In the genomic region with DNA sequence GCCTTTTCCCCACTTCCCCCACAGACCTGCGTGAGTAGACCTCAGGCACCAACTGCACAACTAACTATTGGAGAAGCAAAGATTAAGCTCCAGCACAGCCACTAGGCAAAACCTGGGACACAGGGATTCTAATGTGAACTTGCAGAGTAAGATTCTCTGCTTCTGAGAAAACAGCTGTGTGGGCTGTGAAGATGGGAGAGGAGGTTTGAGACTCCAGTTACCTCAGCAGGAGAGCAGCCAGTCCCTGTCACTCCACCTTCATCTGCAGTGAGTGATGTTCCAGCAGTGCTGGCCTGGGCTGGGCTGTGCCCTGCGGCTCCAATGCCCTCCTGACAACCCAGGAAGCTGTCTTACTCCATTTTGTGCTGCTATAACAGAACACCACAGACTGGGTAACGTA, we compare ENCODE assay signal across 27 cellular contexts.
"Had no signal": no experiment of that assay in that cellular context is flagged by ENCODE, and none has a peak within 500 bp of the region (broad histone marks: within the 10 kb centered on the region; RNA-seq: fewer than 3 reads in every experiment).

No MANE protein-coding gene starts in this region.

- H3K36me3 Mint-ChIP-seq: activated naive CD4-positive, alpha-beta T cell treated with anti-CD3 and anti-CD28 coated beads, Interleukin-2, amount 10 ng/mL, durations not matched to agents 7 days and 5 days; activated naive CD8-positive, alpha-beta T cell; brain had no signal

- H3K27me3 ChIP-seq: SJCRH30 had no signal

- H3K4me1 ChIP-seq: SJCRH30 had no signal

- H3K4me1 Mint-ChIP-seq: activated naive CD4-positive, alpha-beta T cell treated with anti-CD3 and anti-CD28 coated beads, Interleukin-2, amount 10 ng/mL, durations not matched to agents 7 days and 5 days had no signal

- DNase-seq: activated CD4-positive, alpha-beta T cell treated with anti-CD3 and anti-CD28 coated beads for 1 hour; activated CD4-positive, alpha-beta T cell treated with anti-CD3 and anti-CD28 coated beads for 48 hours; activated CD4-positive, CD25-positive, alpha-beta regulatory T cell; activated CD8-positive, alpha-beta T cell treated with anti-CD3 and anti-CD28 coated beads, Interleukin-2, amount 10 ng/mL, durations not matched to agents 7 days and 5 days; activated effector memory CD4-positive, alpha-beta T cell treated with Interleukin-2 at 50 U/mL for 16 hours; activated naive CD4-positive, alpha-beta T cell treated with anti-CD3 and anti-CD28 coated beads, Interleukin-2, amount 10 ng/mL, durations not matched to agents 7 days and 5 days; activated naive CD8-positive, alpha-beta T cell treated with anti-CD3 and anti-CD28 coated beads, Interleukin-2, amount 50 U/mL, for 24 hours; activated T-cell treated with anti-CD3 and anti-CD28 coated beads, Interleukin-2, amount 50 U/mL, for 24 hours; anterior cingulate cortex; central memory CD4-positive, alpha-beta T cell; Kasumi-1; KG1; MM.1S; MV-4-11; NCI-H1092; NCI-H1417 treated with DMSO at 0.1 percent for 48 hours; NCI-H187 treated with DMSO at 0.1 percent for 48 hours; NCI-H2081; NCI-H345; SHP77; SJCRH30; T1000; WERI-Rb-1 had no signal

- H3K9me3 Mint-ChIP-seq: activated naive CD4-positive, alpha-beta T cell treated with anti-CD3 and anti-CD28 coated beads, Interleukin-2, amount 10 ng/mL, durations not matched to agents 7 days and 5 days; activated naive CD8-positive, alpha-beta T cell treated with anti-CD3 and anti-CD28 coated beads, Interleukin-2, amount 50 U/mL, for 24 hours; activated T-cell treated with anti-CD3 and anti-CD28 coated beads, Interleukin-2, amount 50 U/mL, for 24 hours; brain had no signal

- H3K4me3 ChIP-seq: SJCRH30, SK-N-MC had no signal

- H3K9me3 ChIP-seq: SJCRH30 had no signal

- H3K27ac Mint-ChIP-seq: activated CD8-positive, alpha-beta T cell treated with anti-CD3 and anti-CD28 coated beads, Interleukin-2, amount 10 ng/mL, durations not matched to agents 7 days and 5 days; activated naive CD4-positive, alpha-beta T cell treated with anti-CD3 and anti-CD28 coated beads, Interleukin-2, amount 10 ng/mL, durations not matched to agents 7 days and 5 days; activated naive CD8-positive, alpha-beta T cell; activated naive CD8-positive, alpha-beta T cell treated with anti-CD3 and anti-CD28 coated beads, Interleukin-2, amount 50 U/mL, for 24 hours had no signal

- H3K36me3 ChIP-seq: SJCRH30, WERI-Rb-1 had no signal

- H3K27ac ChIP-seq: SJCRH30, SK-N-MC, WERI-Rb-1 had no signal

- H3K4me3 Mint-ChIP-seq: activated CD8-positive, alpha-beta T cell treated with anti-CD3 and anti-CD28 coated beads, Interleukin-2, amount 10 ng/mL, durations not matched to agents 7 days and 5 days; activated naive CD4-positive, alpha-beta T cell treated with anti-CD3 and anti-CD28 coated beads, Interleukin-2, amount 10 ng/mL, durations not matched to agents 7 days and 5 days; activated naive CD8-positive, alpha-beta T cell; activated naive CD8-positive, alpha-beta T cell treated with anti-CD3 and anti-CD28 coated beads, Interleukin-2, amount 50 U/mL, for 24 hours; activated T-cell treated with anti-CD3 and anti-CD28 coated beads, Interleukin-2, amount 50 U/mL, for 24 hours; brain had no signal

- ATAC-seq: activated CD8-positive, alpha-beta T cell treated with anti-CD3 and anti-CD28 coated beads, Interleukin-2, amount 10 ng/mL, durations not matched to agents 7 days and 5 days; activated naive CD8-positive, alpha-beta T cell treated with anti-CD3 and anti-CD28 coated beads, Interleukin-2, amount 50 U/mL, for 24 hours; Panc1 had no signal

- H3K27me3 Mint-ChIP-seq: activated naive CD4-positive, alpha-beta T cell treated with anti-CD3 and anti-CD28 coated beads, Interleukin-2, amount 10 ng/mL, durations not matched to agents 7 days and 5 days; activated naive CD8-positive, alpha-beta T cell; activated naive CD8-positive, alpha-beta T cell treated with anti-CD3 and anti-CD28 coated beads, Interleukin-2, amount 50 U/mL, for 24 hours; activated T-cell treated with anti-CD3 and anti-CD28 coated beads, Interleukin-2, amount 50 U/mL, for 24 hours had no signal
